5 cellular contexts compared by ENCODE assay signal in the genomic region with DNA sequence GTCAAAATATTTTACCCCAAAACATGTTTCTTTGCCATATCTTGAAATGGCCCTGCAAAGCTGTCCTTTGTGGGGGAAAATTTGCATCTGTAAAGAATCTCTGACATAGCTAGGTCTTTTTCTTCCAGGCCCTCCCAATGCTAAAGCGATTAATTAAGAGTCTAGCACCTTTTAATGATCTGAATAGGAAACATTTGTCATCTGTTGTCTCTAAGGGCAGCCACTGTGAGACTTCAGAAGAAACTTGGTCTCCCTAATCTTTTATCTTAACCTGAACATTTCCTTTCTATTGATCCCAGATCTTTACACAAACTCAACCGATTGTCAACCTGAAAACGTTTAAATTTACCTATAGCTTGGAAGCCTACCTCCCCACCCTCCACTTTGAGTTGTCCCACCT.
DNase-seq lines count a peak whose midpoint lies in the region; ATAC-seq and TF ChIP-seq lines count a peak whose summit lies in the region.
"Not testable (repeated sequence)": the region's sequence is repeated elsewhere in the genome, so short reads cannot be mapped to it uniquely, and the experiment has no call there.

No MANE protein-coding gene starts in this region.

- not testable (repeated sequence) for H3K36me3 Mint-ChIP-seq in WTC11; nephron progenitor cell (ENCODE audit: low read depth)

- TF ChIP-seq CTCF in WTC11 (IDR thresholded peaks at IDR 0.05); nephron progenitor cell (IDR thresholded peaks at IDR 0.05): not testable (repeated sequence)

- not testable (repeated sequence) for H3K27me3 Mint-ChIP-seq in WTC11 (ENCODE audit: low read depth)
- H3K27me3 Mint-ChIP-seq in nephron progenitor cell (ENCODE audit: low read depth, poor library complexity) = peaks cover 25% of the 10 kb centered on the region

- WGBS in HUES64 = 25% methylated on average over 3 of the region's 3 CpGs

- not testable (repeated sequence) for H3K9ac ChIP-seq in HUES48 (ENCODE audit: low read depth, low read length); HUES64 (ENCODE audit: low read depth, low read length)
- peak overlapping the region; percentile 19; the same call in 1 of the 2 replicates for H3K9ac ChIP-seq in iPS-20b (ENCODE audit: low read depth, low read length)

- not testable (repeated sequence) for H3K27me3 ChIP-seq in HUES48 (ENCODE audit: control insufficient read depth, insufficient read depth, low read length); HUES64 (ENCODE audit: insufficient read depth, low read length); iPS-20b (ENCODE audit: insufficient read depth, low read length)

- CTCF ChIA-PET in WTC11 (lab: Charles Lee) = interaction anchor here (1.4 kb wide), 1 partner anchor 19 kb away, joined by 5 read pairs; no protein-coding TSS in a partner anchor

- H3K27ac ChIP-seq in HUES48 (ENCODE audit: low read depth, low read length) = peak overlapping the region; percentile 91
- peak overlapping the region; percentile 80; the same call in 1 of the 2 replicates for H3K27ac ChIP-seq in HUES64 (ENCODE audit: low read depth, low read length)
- H3K27ac ChIP-seq in iPS-20b (ENCODE audit: low read length) = not testable (repeated sequence)

- POLR2A ChIA-PET in WTC11 (lab: Charles Lee) = interaction anchor here (0.6 kb wide), 1 partner anchor 280 kb away, joined by 3 read pairs; no protein-coding TSS in a partner anchor

- ATAC-seq in WTC11 = not testable (repeated sequence)

- peaks cover 30% of the 10 kb centered on the region for H3K4me1 Mint-ChIP-seq in WTC11
- H3K4me1 Mint-ChIP-seq in nephron progenitor cell = not testable (repeated sequence)

- H3K36me3 ChIP-seq in HUES48 (ENCODE audit: control insufficient read depth, insufficient read depth, low read length); HUES64 (ENCODE audit: insufficient read depth, low read length); iPS-20b (ENCODE audit: insufficient read depth, low read depth, low read length): not testable (repeated sequence)

- not testable (repeated sequence) for H3K4me3 ChIP-seq in HUES48 (ENCODE audit: low read depth, low read length); HUES64 (ENCODE audit: low read length); iPS-20b (ENCODE audit: low read length)

- DNase-seq in WTC11 (ENCODE audit: low spot score); nephron progenitor cell: not testable (repeated sequence)

- H3K27ac Mint-ChIP-seq in WTC11 = peak overlapping the region; percentile 83
- H3K27ac Mint-ChIP-seq in nephron progenitor cell = peak overlapping the region; percentile 71

- H3K4me3 Mint-ChIP-seq in WTC11, nephron progenitor cell: not testable (repeated sequence)

- H3K9me3 Mint-ChIP-seq in WTC11 (peaks cover 27% of the 10 kb centered on the region), nephron progenitor cell (peaks cover 13% of the 10 kb centered on the region)

- H3K4me1 ChIP-seq in HUES48 (ENCODE audit: control insufficient read depth, insufficient read depth, low read length) (peaks cover 16% of the 10 kb centered on the region), HUES64 (ENCODE audit: insufficient read depth, low read length) (peaks cover 12% of the 10 kb centered on the region)
- not testable (repeated sequence) for H3K4me1 ChIP-seq in iPS-20b (ENCODE audit: insufficient read depth, low read length)

- not testable (repeated sequence) for H3K9me3 ChIP-seq in HUES48 (ENCODE audit: control insufficient read depth, insufficient read depth, low read length); HUES64 (ENCODE audit: insufficient read depth, low read depth, low read length); iPS-20b (ENCODE audit: insufficient read depth, low read depth, low read length)
